In the genomic region with DNA sequence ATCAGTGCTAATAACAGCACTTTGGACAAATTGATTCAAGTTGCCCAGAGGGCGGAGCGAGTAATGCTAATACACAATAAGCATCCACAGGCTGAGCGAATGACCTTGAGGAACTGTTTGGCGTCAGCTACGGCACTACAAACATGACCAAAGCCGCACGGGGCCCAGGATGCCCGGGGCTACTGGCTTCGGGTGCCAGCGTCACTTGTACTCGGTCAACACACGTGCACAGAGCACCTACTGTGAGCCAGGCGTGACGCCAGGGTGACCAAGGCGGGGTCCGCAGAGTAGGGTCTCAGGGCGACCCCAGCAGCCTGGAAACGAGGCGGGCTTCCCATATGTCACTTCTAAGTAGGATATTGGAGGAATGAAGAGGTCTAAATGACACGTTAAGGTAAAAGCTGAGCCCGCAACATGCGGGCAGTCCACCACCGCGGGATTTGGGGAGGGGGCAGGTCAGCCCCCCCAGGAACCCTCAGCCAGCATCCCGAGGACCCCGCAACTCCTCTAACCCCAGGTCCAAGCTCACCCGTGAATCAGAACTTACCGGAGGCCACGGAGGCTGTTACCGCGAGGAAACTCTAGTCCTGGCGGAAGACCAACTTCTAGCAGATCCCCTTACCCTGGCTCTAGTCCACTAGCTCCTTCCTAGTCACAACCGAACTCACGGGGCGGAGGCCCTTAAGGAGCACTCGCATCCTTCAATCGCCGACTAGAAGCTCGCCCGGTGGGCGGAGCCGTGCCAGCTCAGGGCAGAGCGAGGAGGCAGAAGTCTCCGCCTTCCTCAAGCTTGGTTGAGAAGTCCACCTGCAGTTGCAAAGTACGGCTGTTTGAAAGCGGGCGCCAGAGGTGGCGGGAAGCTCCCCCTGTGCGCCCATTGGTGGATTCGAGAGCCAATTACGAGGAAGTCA, we compare ENCODE assay signal across 1 cellular context.
TF ChIP-seq lines count a peak whose summit lies in the region.

A gene with protein sequence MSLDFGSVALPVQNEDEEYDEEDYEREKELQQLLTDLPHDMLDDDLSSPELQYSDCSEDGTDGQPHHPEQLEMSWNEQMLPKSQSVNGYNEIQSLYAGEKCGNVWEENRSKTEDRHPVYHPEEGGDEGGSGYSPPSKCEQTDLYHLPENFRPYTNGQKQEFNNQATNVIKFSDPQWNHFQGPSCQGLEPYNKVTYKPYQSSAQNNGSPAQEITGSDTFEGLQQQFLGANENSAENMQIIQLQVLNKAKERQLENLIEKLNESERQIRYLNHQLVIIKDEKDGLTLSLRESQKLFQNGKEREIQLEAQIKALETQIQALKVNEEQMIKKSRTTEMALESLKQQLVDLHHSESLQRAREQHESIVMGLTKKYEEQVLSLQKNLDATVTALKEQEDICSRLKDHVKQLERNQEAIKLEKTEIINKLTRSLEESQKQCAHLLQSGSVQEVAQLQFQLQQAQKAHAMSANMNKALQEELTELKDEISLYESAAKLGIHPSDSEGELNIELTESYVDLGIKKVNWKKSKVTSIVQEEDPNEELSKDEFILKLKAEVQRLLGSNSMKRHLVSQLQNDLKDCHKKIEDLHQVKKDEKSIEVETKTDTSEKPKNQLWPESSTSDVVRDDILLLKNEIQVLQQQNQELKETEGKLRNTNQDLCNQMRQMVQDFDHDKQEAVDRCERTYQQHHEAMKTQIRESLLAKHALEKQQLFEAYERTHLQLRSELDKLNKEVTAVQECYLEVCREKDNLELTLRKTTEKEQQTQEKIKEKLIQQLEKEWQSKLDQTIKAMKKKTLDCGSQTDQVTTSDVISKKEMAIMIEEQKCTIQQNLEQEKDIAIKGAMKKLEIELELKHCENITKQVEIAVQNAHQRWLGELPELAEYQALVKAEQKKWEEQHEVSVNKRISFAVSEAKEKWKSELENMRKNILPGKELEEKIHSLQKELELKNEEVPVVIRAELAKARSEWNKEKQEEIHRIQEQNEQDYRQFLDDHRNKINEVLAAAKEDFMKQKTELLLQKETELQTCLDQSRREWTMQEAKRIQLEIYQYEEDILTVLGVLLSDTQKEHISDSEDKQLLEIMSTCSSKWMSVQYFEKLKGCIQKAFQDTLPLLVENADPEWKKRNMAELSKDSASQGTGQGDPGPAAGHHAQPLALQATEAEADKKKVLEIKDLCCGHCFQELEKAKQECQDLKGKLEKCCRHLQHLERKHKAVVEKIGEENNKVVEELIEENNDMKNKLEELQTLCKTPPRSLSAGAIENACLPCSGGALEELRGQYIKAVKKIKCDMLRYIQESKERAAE (N-terminal part only) (minus strand): TSS at position 656 of the 911 bp plus-strand sequence. CDS start 5,420 bp downstream, outside the sequence.

TF ChIP-seq in HepG2, 621 proteins besides CTCF, POLR2A, EP300 and RAD21 (continued from another document and continues in another):
- TF ChIP-seq, protein P1, sequence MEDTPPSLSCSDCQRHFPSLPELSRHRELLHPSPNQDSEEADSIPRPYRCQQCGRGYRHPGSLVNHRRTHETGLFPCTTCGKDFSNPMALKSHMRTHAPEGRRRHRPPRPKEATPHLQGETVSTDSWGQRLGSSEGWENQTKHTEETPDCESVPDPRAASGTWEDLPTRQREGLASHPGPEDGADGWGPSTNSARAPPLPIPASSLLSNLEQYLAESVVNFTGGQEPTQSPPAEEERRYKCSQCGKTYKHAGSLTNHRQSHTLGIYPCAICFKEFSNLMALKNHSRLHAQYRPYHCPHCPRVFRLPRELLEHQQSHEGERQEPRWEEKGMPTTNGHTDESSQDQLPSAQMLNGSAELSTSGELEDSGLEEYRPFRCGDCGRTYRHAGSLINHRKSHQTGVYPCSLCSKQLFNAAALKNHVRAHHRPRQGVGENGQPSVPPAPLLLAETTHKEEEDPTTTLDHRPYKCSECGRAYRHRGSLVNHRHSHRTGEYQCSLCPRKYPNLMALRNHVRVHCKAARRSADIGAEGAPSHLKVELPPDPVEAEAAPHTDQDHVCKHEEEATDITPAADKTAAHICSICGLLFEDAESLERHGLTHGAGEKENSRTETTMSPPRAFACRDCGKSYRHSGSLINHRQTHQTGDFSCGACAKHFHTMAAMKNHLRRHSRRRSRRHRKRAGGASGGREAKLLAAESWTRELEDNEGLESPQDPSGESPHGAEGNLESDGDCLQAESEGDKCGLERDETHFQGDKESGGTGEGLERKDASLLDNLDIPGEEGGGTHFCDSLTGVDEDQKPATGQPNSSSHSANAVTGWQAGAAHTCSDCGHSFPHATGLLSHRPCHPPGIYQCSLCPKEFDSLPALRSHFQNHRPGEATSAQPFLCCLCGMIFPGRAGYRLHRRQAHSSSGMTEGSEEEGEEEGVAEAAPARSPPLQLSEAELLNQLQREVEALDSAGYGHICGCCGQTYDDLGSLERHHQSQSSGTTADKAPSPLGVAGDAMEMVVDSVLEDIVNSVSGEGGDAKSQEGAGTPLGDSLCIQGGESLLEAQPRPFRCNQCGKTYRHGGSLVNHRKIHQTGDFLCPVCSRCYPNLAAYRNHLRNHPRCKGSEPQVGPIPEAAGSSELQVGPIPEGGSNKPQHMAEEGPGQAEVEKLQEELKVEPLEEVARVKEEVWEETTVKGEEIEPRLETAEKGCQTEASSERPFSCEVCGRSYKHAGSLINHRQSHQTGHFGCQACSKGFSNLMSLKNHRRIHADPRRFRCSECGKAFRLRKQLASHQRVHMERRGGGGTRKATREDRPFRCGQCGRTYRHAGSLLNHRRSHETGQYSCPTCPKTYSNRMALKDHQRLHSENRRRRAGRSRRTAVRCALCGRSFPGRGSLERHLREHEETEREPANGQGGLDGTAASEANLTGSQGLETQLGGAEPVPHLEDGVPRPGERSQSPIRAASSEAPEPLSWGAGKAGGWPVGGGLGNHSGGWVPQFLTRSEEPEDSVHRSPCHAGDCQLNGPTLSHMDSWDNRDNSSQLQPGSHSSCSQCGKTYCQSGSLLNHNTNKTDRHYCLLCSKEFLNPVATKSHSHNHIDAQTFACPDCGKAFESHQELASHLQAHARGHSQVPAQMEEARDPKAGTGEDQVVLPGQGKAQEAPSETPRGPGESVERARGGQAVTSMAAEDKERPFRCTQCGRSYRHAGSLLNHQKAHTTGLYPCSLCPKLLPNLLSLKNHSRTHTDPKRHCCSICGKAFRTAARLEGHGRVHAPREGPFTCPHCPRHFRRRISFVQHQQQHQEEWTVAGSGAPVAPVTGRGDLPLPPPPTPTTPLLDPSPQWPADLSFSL (CRISPR knock-in tag; IDR thresholded peaks at IDR 0.05), result no peak
- TF ChIP-seq, protein P2, sequence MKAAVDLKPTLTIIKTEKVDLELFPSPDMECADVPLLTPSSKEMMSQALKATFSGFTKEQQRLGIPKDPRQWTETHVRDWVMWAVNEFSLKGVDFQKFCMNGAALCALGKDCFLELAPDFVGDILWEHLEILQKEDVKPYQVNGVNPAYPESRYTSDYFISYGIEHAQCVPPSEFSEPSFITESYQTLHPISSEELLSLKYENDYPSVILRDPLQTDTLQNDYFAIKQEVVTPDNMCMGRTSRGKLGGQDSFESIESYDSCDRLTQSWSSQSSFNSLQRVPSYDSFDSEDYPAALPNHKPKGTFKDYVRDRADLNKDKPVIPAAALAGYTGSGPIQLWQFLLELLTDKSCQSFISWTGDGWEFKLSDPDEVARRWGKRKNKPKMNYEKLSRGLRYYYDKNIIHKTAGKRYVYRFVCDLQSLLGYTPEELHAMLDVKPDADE (CRISPR knock-in tag; IDR thresholded peaks at IDR 0.05), result no peak
- TF ChIP-seq HES4 (CRISPR knock-in tag; IDR thresholded peaks at IDR 0.05; ENCODE audit: borderline replicate concordance) (no peak), SUZ12 (IDR thresholded peaks at IDR 0.05; ENCODE audit: low read depth, low read length) (no peak), ZNF12 (CRISPR knock-in tag; IDR thresholded peaks at IDR 0.05) (no peak), ZNF124 (CRISPR knock-in tag; IDR thresholded peaks at IDR 0.05) (no peak), SAFB2 (CRISPR knock-in tag; IDR thresholded peaks at IDR 0.05; ENCODE audit: borderline replicate concordance, low read depth) (no peak), CENPT (CRISPR knock-in tag; IDR thresholded peaks at IDR 0.05; ENCODE audit: low read depth) (no peak), STAG1 (CRISPR knock-in tag; IDR thresholded peaks at IDR 0.05) (no peak), PRPF4 (IDR thresholded peaks at IDR 0.05; ENCODE audit: low read depth, low read length, poor library complexity, severe bottlenecking) (no peak), CBX1 (IDR thresholded peaks at IDR 0.05; ENCODE audit: low read depth) (no peak), RFXANK (CRISPR knock-in tag; IDR thresholded peaks at IDR 0.05) (no peak), FOSL1 (CRISPR knock-in tag; IDR thresholded peaks at IDR 0.05; ENCODE audit: borderline replicate concordance) (no peak), ZNF674 (CRISPR knock-in tag; IDR thresholded peaks at IDR 0.05; ENCODE audit: low read depth) (no peak), ZNF790 (CRISPR knock-in tag; IDR thresholded peaks at IDR 0.05; ENCODE audit: borderline replicate concordance) (no peak), U2AF2 (IDR thresholded peaks at IDR 0.05; ENCODE audit: low read depth, low read length) (no peak), STAT5B (CRISPR knock-in tag; IDR thresholded peaks at IDR 0.05) (no peak), ZNF768 (CRISPR knock-in tag; IDR thresholded peaks at IDR 0.05) (no peak)
- TF ChIP-seq, protein P3, sequence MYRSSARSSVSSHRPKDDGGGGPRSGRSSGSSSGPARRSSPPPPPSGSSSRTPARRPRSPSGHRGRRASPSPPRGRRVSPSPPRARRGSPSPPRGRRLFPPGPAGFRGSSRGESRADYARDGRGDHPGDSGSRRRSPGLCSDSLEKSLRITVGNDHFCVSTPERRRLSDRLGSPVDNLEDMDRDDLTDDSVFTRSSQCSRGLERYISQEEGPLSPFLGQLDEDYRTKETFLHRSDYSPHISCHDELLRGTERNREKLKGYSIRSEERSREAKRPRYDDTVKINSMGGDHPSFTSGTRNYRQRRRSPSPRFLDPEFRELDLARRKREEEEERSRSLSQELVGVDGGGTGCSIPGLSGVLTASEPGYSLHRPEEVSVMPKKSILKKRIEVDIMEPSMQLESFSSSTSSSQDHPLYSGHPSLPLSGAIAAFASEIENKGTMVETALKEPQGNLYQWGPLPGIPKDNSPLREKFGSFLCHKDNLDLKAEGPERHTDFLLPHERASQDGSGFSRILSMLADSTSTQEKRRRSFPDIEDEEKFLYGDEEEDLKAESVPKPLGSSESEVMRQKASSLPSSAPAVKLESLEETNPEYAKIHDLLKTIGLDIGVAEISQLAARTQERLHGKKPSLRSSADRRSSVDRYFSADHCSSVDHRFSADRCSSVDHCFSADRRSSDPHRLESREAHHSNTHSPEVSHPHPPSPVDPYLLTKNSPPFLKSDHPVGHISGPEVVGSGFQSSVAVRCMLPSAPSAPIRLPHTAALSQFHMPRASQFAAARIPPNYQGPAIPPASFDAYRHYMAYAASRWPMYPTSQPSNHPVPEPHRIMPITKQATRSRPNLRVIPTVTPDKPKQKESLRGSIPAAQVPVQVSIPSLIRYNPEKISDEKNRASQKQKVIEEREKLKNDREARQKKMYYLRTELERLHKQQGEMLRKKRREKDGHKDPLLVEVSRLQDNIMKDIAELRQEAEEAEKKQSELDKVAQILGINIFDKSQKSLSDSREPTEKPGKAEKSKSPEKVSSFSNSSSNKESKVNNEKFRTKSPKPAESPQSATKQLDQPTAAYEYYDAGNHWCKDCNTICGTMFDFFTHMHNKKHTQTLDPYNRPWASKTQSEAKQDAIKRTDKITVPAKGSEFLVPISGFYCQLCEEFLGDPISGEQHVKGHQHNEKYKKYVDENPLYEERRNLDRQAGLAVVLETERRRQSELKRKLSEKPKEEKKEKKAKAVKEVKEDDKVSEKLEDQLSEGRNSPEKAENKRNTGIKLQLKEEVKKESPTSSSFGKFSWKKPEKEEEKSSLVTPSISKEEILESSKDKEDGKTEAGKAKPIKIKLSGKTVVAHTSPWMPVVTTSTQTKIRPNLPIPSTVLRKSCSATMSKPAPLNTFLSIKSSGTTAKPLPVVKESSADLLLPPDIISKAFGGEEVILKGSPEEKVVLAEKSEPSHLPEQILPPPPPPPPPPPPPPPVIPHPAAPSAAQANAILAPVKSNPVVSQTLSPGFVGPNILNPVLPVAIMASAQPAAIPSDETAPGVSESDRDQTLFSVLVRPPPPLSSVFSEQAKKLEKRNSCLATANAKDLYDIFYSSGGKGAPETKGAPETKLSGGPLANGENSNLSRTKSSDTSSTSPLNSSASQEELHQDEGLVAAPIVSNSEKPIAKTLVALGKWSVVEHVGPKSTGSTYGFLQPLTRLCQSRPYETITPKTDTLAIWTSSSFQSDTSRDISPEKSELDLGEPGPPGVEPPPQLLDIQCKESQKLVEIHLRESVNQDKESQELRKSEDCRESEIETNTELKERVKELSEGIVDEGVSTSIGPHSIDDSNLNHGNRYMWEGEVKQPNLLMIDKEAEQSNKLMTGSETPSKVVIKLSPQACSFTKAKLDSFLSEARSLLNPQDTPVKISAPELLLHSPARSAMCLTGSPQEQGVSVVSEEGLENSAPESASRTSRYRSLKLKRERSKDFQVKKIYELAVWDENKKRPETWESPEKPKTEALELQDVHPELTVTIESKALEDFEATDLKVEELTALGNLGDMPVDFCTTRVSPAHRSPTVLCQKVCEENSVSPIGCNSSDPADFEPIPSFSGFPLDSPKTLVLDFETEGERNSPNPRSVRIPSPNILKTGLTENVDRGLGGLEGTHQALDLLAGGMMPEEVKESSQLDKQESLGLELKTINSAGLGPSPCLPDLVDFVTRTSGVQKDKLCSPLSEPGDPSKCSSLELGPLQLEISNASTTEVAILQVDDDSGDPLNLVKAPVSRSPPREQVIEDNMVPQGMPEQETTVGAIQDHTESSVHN (CRISPR knock-in tag; IDR thresholded peaks at IDR 0.05), result no peak
- TF ChIP-seq, protein P4, sequence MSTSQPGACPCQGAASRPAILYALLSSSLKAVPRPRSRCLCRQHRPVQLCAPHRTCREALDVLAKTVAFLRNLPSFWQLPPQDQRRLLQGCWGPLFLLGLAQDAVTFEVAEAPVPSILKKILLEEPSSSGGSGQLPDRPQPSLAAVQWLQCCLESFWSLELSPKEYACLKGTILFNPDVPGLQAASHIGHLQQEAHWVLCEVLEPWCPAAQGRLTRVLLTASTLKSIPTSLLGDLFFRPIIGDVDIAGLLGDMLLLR (CRISPR knock-in tag; IDR thresholded peaks at IDR 0.05), result no peak
